15 cellular contexts compared by ENCODE assay signal in genomic region chr6:168699631-168700315, GRCh38.
DNase-seq lines count a peak whose midpoint lies in the region; ATAC-seq and TF ChIP-seq lines count a peak whose summit lies in the region.
"Had no signal": no experiment of that assay in that cellular context is flagged by ENCODE, and none has a peak within 500 bp of the region (broad histone marks: within the 10 kb centered on the region; RNA-seq: fewer than 3 reads in every experiment).

No MANE protein-coding gene starts in this region.

- H3K9me3 ChIP-seq in heart left ventricle (peaks cover 0 to 7% (median 0%) of the 10 kb centered on the region in 12 donors), vagina (no peaks in the 10 kb centered on the region)

- no peak overlapping the region for H3K4me3 ChIP-seq in heart left ventricle
- no peak overlapping the region for H3K4me3 ChIP-seq in vagina
- H3K4me3 ChIP-seq: K562, lung, SK-N-MC had no signal

- ATAC-seq in heart left ventricle (peak in 3 of 4 donors; percentile 63 to 84 (median 74)), GM19324 (IDR thresholded peaks at IDR 0.05; ENCODE audit: low FRiP score, unreplicated experiment) (no peak)
- ATAC-seq: activated CD8-positive, alpha-beta T cell treated with anti-CD3 and anti-CD28 coated beads for 36 hours; K562 had no signal

- TF ChIP-seq POLR2A in heart left ventricle (IDR thresholded peaks at IDR 0.05) (no peak), vagina (IDR thresholded peaks at IDR 0.05) (no peak)

- H3K36me3 ChIP-seq in heart left ventricle (no peaks in the 10 kb centered on the region), vagina (no peaks in the 10 kb centered on the region)

- no peak for TF ChIP-seq CTCF in heart left ventricle (IDR thresholded peaks at IDR 0.05)
- TF ChIP-seq CTCF in vagina (IDR thresholded peaks at IDR 0.05), result no peak

- H3K27me3 ChIP-seq in heart left ventricle (no peaks in the 10 kb centered on the region), vagina (no peaks in the 10 kb centered on the region)

- intact Hi-C loops in heart left ventricle (cut with DNase I), result no loop called here
- intact Hi-C loops in posterior cingulate gyrus (cut with DNase I), result no loop called here
- intact Hi-C loops in vagina (cut with DNase I), result no loop called here

- in situ Hi-C loops in G401 (cut with HindIII; ENCODE audit: low sequenced_read_pairs), result no loop called here

- H3K27ac ChIP-seq in heart left ventricle (no peak overlapping the region), vagina (no peak overlapping the region)
- H3K27ac ChIP-seq: SK-N-MC had no signal

- DNase-seq in G401 (ENCODE audit: low spot score) (peak; percentile 37), amygdala (lab: John Stamatoyannopoulos, UW) (peak in 49 of 56 donors; percentile 9 to 84 (median 57)), heart left ventricle (peak in 2 of 5 donors; percentile 49 to 50), posterior cingulate gyrus (peak; percentile 29 to 91 (median 52)), NCI-H2196 treated with DMSO at 0.1 percent for 48 hours (lab: John Stamatoyannopoulos, UW; ENCODE audit: unreplicated experiment) (no peak), AG20443 (ENCODE audit: low spot score) (no peak), vagina (ENCODE audit: extremely low spot score in 2 of 2) (no peak)
- DNase-seq: activated CD8-positive, alpha-beta T cell treated with anti-CD3 and anti-CD28 coated beads for 36 hours; activated effector memory CD4-positive, alpha-beta T cell treated with Interleukin-2 at 50 U/mL for 16 hours; Calu3; NCI-H1694 treated with DMSO at 0.1 percent for 48 hours had no signal

- WGBS in heart left ventricle, 4 donors, result 61 to 77% (median 69%) methylated on average over 15 of the region's 15 CpGs

- peaks cover 0 to 8% (median 0%) of the 10 kb centered on the region in 12 donors for H3K4me1 ChIP-seq in heart left ventricle
- no peaks in the 10 kb centered on the region for H3K4me1 ChIP-seq in vagina

Comparison
In these comparisons a context has a peak if more than half of its experiments do, and no peak if none do; other contexts are left out.
1. DNase-seq: peak in G401 (single experiment), amygdala (49 of 56) and posterior cingulate gyrus (10 of 10); none in NCI-H2196 treated with DMSO at 0.1 percent for 48 hours (single experiment), AG20443 (single experiment) and vagina (0 of 2).